Comparison of ENCODE assay signal across 21 cellular contexts in the genomic region with DNA sequence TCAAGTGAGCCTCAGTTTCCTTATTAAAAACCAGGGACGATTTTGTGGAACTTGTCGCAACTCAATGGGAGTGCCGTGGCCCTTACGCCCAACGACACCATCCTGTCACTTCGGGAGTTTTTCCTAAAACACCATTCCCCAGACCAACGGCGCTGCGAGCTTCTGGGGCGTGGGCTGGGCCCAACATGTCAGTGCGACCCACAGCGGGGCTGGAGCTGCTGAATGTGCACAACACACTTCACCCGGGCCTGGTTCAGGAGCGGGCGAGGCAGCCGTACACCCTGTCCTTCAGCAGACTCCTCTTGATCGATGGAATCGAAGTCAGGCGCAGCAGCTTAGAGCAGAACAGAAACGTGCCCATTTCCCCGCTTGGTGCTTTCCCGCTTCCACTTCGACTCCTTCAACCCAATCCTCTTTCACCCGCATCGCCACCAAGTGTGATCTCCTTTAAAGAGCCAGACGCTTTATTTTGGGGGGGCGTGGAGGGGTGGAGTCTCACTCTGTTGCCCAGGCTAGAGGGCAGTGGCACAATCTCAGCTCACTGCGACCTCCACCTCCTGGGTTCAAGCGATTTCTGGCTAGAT. TPM values are rescaled to one million over a fixed set of nuclear protein-coding genes. Genes with fewer than 3 reads are reported as not detected.
A peak's percentile ranks its signal among the peaks of the same experiment; 100 is the strongest.
DNase-seq lines count a peak whose midpoint lies in the region; ATAC-seq and TF ChIP-seq lines count a peak whose summit lies in the region.
"Had no signal": no experiment of that assay in that cellular context is flagged by ENCODE, and none has a peak within 500 bp of the region (broad histone marks: within the 10 kb centered on the region; RNA-seq: fewer than 3 reads in every experiment).

No MANE protein-coding gene starts in this region.

- no peak overlapping the region for H2BK5ac ChIP-seq in neuronal stem cell (ENCODE audit: low read length)

- no peak overlapping the region for H3K23ac ChIP-seq in neuronal stem cell (ENCODE audit: low read depth, low read length, poor library complexity)

- no peak overlapping the region for H2BK12ac ChIP-seq in neuronal stem cell (ENCODE audit: low read length)

- H3K14ac ChIP-seq in neuronal stem cell (ENCODE audit: low read length): no peak overlapping the region

- H3K4me3 ChIP-seq in BLaER1 treated with 17β-estradiol and CSF1 and Interleukin-3, amounts not matched to agents 10 nM and 100 nM: no peak overlapping the region
- H3K4me3 ChIP-seq in NT2/D1 (ENCODE audit: insufficient read length, low read depth) (no peak overlapping the region), neuronal stem cell (ENCODE audit: low read length in 2 of 2) (no peak overlapping the region), foreskin fibroblast (ENCODE audit: low read depth in 1 of 2, low read length in 2 of 2) (no peak overlapping the region), left lung (no peak overlapping the region)

- no peak overlapping the region for H2BK15ac ChIP-seq in neuronal stem cell (ENCODE audit: low read length)

- no peaks in the 10 kb centered on the region for H3K79me1 ChIP-seq in neuronal stem cell (ENCODE audit: low read depth, low read length)

- TF ChIP-seq CTCF in foreskin fibroblast (IDR thresholded peaks at IDR 0.05; ENCODE audit: low read depth, low read length) (no peak), left lung (IDR thresholded peaks at IDR 0.05) (no peak)

- H2AFZ ChIP-seq in neuronal stem cell (ENCODE audit: low read length): peak overlapping the region; percentile 87

- H3K27me3 ChIP-seq in BLaER1 treated with 17β-estradiol and CSF1 and Interleukin-3, amounts not matched to agents 10 nM and 100 nM: peaks cover 0 to 31% (median 10%) of the 10 kb centered on the region in 11 experiments; a peak in 14 of 22 replicates
- peaks cover 4% of the 10 kb centered on the region for H3K27me3 ChIP-seq in NT2/D1 (ENCODE audit: insufficient read depth, insufficient read length)
- peaks cover 0 to 11% (median 2%) of the 10 kb centered on the region in 3 experiments for H3K27me3 ChIP-seq in neuronal stem cell (ENCODE audit: control insufficient read depth in 3 of 3, insufficient read depth in 3 of 3, low read depth in 1 of 3, low read length in 3 of 3)
- peaks cover 0 to 49% of the 10 kb centered on the region in 2 donors for H3K27me3 ChIP-seq in left lung
- H3K27me3 ChIP-seq: BE2C had no signal

- H4K20me1 ChIP-seq in BLaER1 treated with 17β-estradiol and CSF1 and Interleukin-3, amounts not matched to agents 10 nM and 100 nM: no peaks in the 10 kb centered on the region; a peak in 1 of 22 replicates

- H3K9me3 ChIP-seq in BLaER1 treated with 17β-estradiol and CSF1 and Interleukin-3, amounts not matched to agents 10 nM and 100 nM (replicated peaks in 1 of 11): peaks cover 0 to 9% (median 0%) of the 10 kb centered on the region in 11 experiments; a peak in 9 of 22 replicates
- no peaks in the 10 kb centered on the region for H3K9me3 ChIP-seq in NT2/D1 (ENCODE audit: insufficient read depth, low read length)
- H3K9me3 ChIP-seq in neuronal stem cell (replicated peaks in 1 of 2; ENCODE audit: control insufficient read depth in 2 of 2, insufficient read depth in 1 of 2, low read depth in 1 of 2, low read length in 2 of 2): no peaks in the 10 kb centered on the region
- H3K9me3 ChIP-seq in left lung: no peaks in the 10 kb centered on the region
- H3K9me3 ChIP-seq: BE2C, Caco-2 had no signal

- H4K8ac ChIP-seq in neuronal stem cell (ENCODE audit: low read depth, low read length): no peak overlapping the region

- no peaks in the 10 kb centered on the region for H3K36me3 ChIP-seq in BLaER1 treated with 17β-estradiol and CSF1 and Interleukin-3, amounts not matched to agents 10 nM and 100 nM
- H3K36me3 ChIP-seq in NT2/D1 (ENCODE audit: insufficient read depth, insufficient read length, low read length): no peaks in the 10 kb centered on the region
- no peaks in the 10 kb centered on the region for H3K36me3 ChIP-seq in neuronal stem cell (replicated peaks in 1 of 2; ENCODE audit: control insufficient read depth in 2 of 2, insufficient read depth in 2 of 2, low read length in 2 of 2)
- no peaks in the 10 kb centered on the region for H3K36me3 ChIP-seq in left lung
- H3K36me3 ChIP-seq: BE2C had no signal

- H4K91ac ChIP-seq in neuronal stem cell (ENCODE audit: low read depth, low read length, poor library complexity): no peak overlapping the region

- ATAC-seq in left lung: no peak
- no peak for ATAC-seq in GM19328 (IDR thresholded peaks at IDR 0.05; ENCODE audit: unreplicated experiment)
- ATAC-seq in HG03039 (IDR thresholded peaks at IDR 0.05; ENCODE audit: unreplicated experiment): no peak
- ATAC-seq: CD8-positive, alpha-beta T cell; HCT116 had no signal

- intact Hi-C loops in left lung (cut with DNase I): no loop called here

- peak overlapping the region in 9 of 11 experiments; percentile 75 to 90 (median 85); a peak in 18 of 22 replicates for H3K4me2 ChIP-seq in BLaER1 treated with 17β-estradiol and CSF1 and Interleukin-3, amounts not matched to agents 10 nM and 100 nM
- no peak overlapping the region for H3K4me2 ChIP-seq in neuronal stem cell (ENCODE audit: insufficient read depth, low read length, poor library complexity, severe bottlenecking)

- no peak overlapping the region for H3K18ac ChIP-seq in neuronal stem cell (ENCODE audit: low read length)

- no peak overlapping the region for H3K27ac ChIP-seq in BLaER1 treated with 17β-estradiol and CSF1 and Interleukin-3, amounts not matched to agents 10 nM and 100 nM
- H3K27ac ChIP-seq in caudate nucleus (ENCODE audit: low read depth, low read length): peak overlapping the region; percentile 30
- H3K27ac ChIP-seq in neuronal stem cell (replicated peaks; ENCODE audit: low read length): no peak overlapping the region
- no peak overlapping the region for H3K27ac ChIP-seq in left lung
- H3K27ac ChIP-seq: C4-2B had no signal

- no CpG with 5 or more reads among the region's 29 CpGs for WGBS in neuronal stem cell (ENCODE audit: extremely low coverage in 2 of 2, insufficient read length in 2 of 2, insufficient replicate concordance in 1 of 2), 2 donors

- H2BK120ac ChIP-seq in neuronal stem cell (ENCODE audit: low read depth, low read length): peak overlapping the region; percentile 50

- no peak overlapping the region for H3K4ac ChIP-seq in neuronal stem cell (ENCODE audit: low read length)

- H2AK5ac ChIP-seq in neuronal stem cell (ENCODE audit: low read depth, low read length): no peak overlapping the region

- peaks cover 20 to 40% (median 34%) of the 10 kb centered on the region in 10 experiments for H3K4me1 ChIP-seq in BLaER1 treated with 17β-estradiol and CSF1 and Interleukin-3, amounts not matched to agents 10 nM and 100 nM
- H3K4me1 ChIP-seq in NT2/D1 (ENCODE audit: insufficient read depth, insufficient read length): peaks cover 19% of the 10 kb centered on the region
- H3K4me1 ChIP-seq in neuronal stem cell (ENCODE audit: control insufficient read depth in 2 of 2, insufficient read depth in 1 of 2, low read depth in 1 of 2, low read length in 2 of 2): peaks cover 0 to 4% of the 10 kb centered on the region in 2 donors
- no peaks in the 10 kb centered on the region for H3K4me1 ChIP-seq in left lung
- H3K4me1 ChIP-seq: BE2C had no signal

- DNase-seq in NT2/D1 (ENCODE audit: low read depth, low spot score): no peak
- no peak for DNase-seq in caudate nucleus (lab: John Stamatoyannopoulos, UW)
- no peak for DNase-seq in neuronal stem cell (ENCODE audit: low spot score)
- no peak for DNase-seq in foreskin fibroblast
- no peak for DNase-seq in left lung
- DNase-seq: AML-193; BE2C; Caco-2; CD4-positive, CD25-positive, alpha-beta regulatory T cell; CD8-positive, alpha-beta T cell; DMS153; DND-41; H9 had no signal

- H3K9ac ChIP-seq in BLaER1 treated with 17β-estradiol and CSF1 and Interleukin-3, amounts not matched to agents 10 nM and 100 nM: no peak overlapping the region; a peak in 1 of 22 replicates
- H3K9ac ChIP-seq in NT2/D1 (ENCODE audit: insufficient read length, low read depth) (peak overlapping the region; percentile 34), neuronal stem cell (ENCODE audit: low read depth, low read length, poor library complexity) (no peak overlapping the region)

RNA-seq across cellular contexts. Expression of gene SLC7A5, which starts 13.2 kb away (rescaled TPM):
- polyA plus RNA-seq in neuronal stem cell (2013, experiment 1 of 2): 18.4 TPM
- polyA plus RNA-seq in neuronal stem cell (2013, experiment 2 of 2): 18.6 TPM
- 10 to 100 TPM; 10.6 to 35.0 TPM for total RNA-seq in left lung

RNA-seq across cellular contexts. Expression of gene CA5A, which starts 53.8 kb away (rescaled TPM):
- polyA plus RNA-seq in neuronal stem cell (2013, experiment 1 of 2): not detected
- not detected for polyA plus RNA-seq in neuronal stem cell (2013, experiment 2 of 2)
- total RNA-seq in left lung: under 1 TPM; 0.09 to 0.10 TPM
- total RNA-seq: A172; A673; CD4-positive, CD25-positive, alpha-beta regulatory T cell; CD8-positive, alpha-beta T cell; H4; H9 had no signal
- polyA plus RNA-seq: CD4-positive, CD25-positive, alpha-beta regulatory T cell had no signal
